In genomic region chr1:160017592-160017991, GRCh38 we compare ENCODE assay signal across 1 cellular context.
TF ChIP-seq lines count a peak whose summit lies in the region.

No MANE protein-coding gene starts in this region.

TF ChIP-seq in K562, 482 proteins besides CTCF, POLR2A, EP300 and RAD21:
- TF ChIP-seq EWSR1 (IDR thresholded peaks at IDR 0.05; ENCODE audit: borderline replicate concordance, low read depth, partially characterized antibody) = no peak
- no peak for TF ChIP-seq SMARCC2 (IDR thresholded peaks at IDR 0.05; ENCODE audit: low read depth)
- TF ChIP-seq ZBTB33 (CRISPR knock-in tag; IDR thresholded peaks at IDR 0.05) = no peak
- TF ChIP-seq ZBTB40 (IDR thresholded peaks at IDR 0.05) = no peak
- no peak for TF ChIP-seq ZBTB40 (CRISPR knock-in tag; IDR thresholded peaks at IDR 0.05)
- peak; percentile 67 for TF ChIP-seq ATF3 (IDR thresholded peaks at IDR 0.05)
- TF ChIP-seq ATF3 (CRISPR knock-in tag; conservative IDR thresholded peaks at IDR 0.05) = no peak
- TF ChIP-seq CEBPG (CRISPR knock-in tag; IDR thresholded peaks at IDR 0.05) = no peak
- TF ChIP-seq CEBPG (tag; conservative IDR thresholded peaks at IDR 0.05 in 1 of 2, IDR thresholded peaks at IDR 0.05 in 1 of 2) = peak; percentile 76 to 91
- TF ChIP-seq GTF2B (IDR thresholded peaks at IDR 0.05; ENCODE audit: extremely low read depth, insufficient read length) = no peak
- no peak for TF ChIP-seq BCL6 (CRISPR knock-in tag; IDR thresholded peaks at IDR 0.05)
TF ChIP-seq in K562: peak in this region for 2.
